ENCODE assay signal across 18 cellular contexts in genomic region chr5:62208218-62208852, GRCh38.
A peak's percentile ranks its signal among the peaks of the same experiment; 100 is the strongest.
DNase-seq lines count a peak whose midpoint lies in the region; ATAC-seq, FAIRE-seq and TF ChIP-seq lines count a peak whose summit lies in the region.
"Had no signal": no experiment of that assay in that cellular context is flagged by ENCODE, and none has a peak within 500 bp of the region (broad histone marks: within the 10 kb centered on the region; RNA-seq: fewer than 3 reads in every experiment).

No MANE protein-coding gene starts in this region.

- H3K27ac ChIP-seq in HepG2 (ENCODE audit: extremely low read length, insufficient read depth, low read length) (no peak overlapping the region), right lobe of liver (no peak overlapping the region), H1 (ENCODE audit: low read depth, low read length) (no peak overlapping the region), osteoblast (ENCODE audit: low read depth, low read length) (no peak overlapping the region)
- H3K27ac ChIP-seq: KMS-11, SK-N-MC had no signal

- peak; percentile 58 for DNase-seq in HepG2 (ENCODE audit: low spot score)
- no peak for DNase-seq in right lobe of liver
- peak; percentile 57 to 74 for DNase-seq in NCI-H526 (lab: John Stamatoyannopoulos, UW)
- no peak for DNase-seq in H1 (ENCODE audit: low read depth in 1 of 2, low spot score in 2 of 2)
- peak; percentile 3 for DNase-seq in osteoblast (ENCODE audit: insufficient read length, low spot score, missing footprints)
- DNase-seq in HAP-1 (ENCODE audit: low spot score in 2 of 2) = no peak
- no peak for DNase-seq in MV-4-11 (lab: John Stamatoyannopoulos, UW)
- no peak for DNase-seq in T-helper 1 cell
- DNase-seq: CD4-positive, alpha-beta T cell; H7; NCI-H1417 treated with DMSO at 0.1 percent for 48 hours; NCI-H1930; NCI-H524 had no signal

- H3K14ac ChIP-seq in H1 (ENCODE audit: insufficient read length) = no peak overlapping the region

- H3K4me2 ChIP-seq in HepG2 (ENCODE audit: low read depth, low read length) (no peak overlapping the region), H1 (ENCODE audit: insufficient read depth in 1 of 2, low read depth in 2 of 2, low read length in 2 of 2) (no peak overlapping the region), osteoblast (ENCODE audit: insufficient read depth, low read length) (no peak overlapping the region)
- H3K4me2 ChIP-seq: KMS-11 had no signal

- H2BK5ac ChIP-seq in H1 (ENCODE audit: low read depth, low read length) = no peak overlapping the region

- no peak overlapping the region for H2BK120ac ChIP-seq in H1 (replicated peaks; ENCODE audit: low read depth, low read length)

- no peak overlapping the region for H2AFZ ChIP-seq in HepG2 (ENCODE audit: low read length)
- H2AFZ ChIP-seq in H1 (ENCODE audit: low read length) = peak overlapping the region; percentile 26; the same call in 1 of the 2 replicates
- no peak overlapping the region for H2AFZ ChIP-seq in osteoblast (ENCODE audit: low read length)

- BruUV-seq in HepG2 (replicated peaks; lab: Mats Ljungman, UMichigan) = no TSS peak

- in situ Hi-C loops in HepG2 (cut with HindIII; ENCODE audit: extremely low pct_ligation_motif_present, low pct_unique_long_range_greater_than_20kb) (no loop called here), HAP-1 (cut with MboI; ENCODE audit: low sequenced_read_pairs) (no loop called here)

- H3K4me3 ChIP-seq in HepG2 (replicated peaks in 1 of 3; ENCODE audit: insufficient read depth in 1 of 3, low read depth in 2 of 3, low read length in 3 of 3) = no peak overlapping the region
- H3K4me3 ChIP-seq in right lobe of liver = no peak overlapping the region
- no peak overlapping the region for H3K4me3 ChIP-seq in H1 (ENCODE audit: extremely low read depth in 1 of 4, insufficient read depth in 2 of 4, low read depth in 3 of 4, low read length in 4 of 4)
- H3K4me3 ChIP-seq in osteoblast (ENCODE audit: insufficient read depth, low read length) = no peak overlapping the region
- no peak overlapping the region for H3K4me3 ChIP-seq in HAP-1
- H3K4me3 ChIP-seq: SK-N-MC had no signal

- no peak overlapping the region for H3K9ac ChIP-seq in HepG2 (ENCODE audit: insufficient read depth, low read depth, low read length)
- peak overlapping the region in 1 of 4 experiments; percentile 9; a peak in 1 of 7 replicates for H3K9ac ChIP-seq in H1 (replicated peaks in 1 of 4; ENCODE audit: extremely low read depth in 1 of 4, low read depth in 3 of 4, low read length in 3 of 4)
- H3K9ac ChIP-seq: KMS-11 had no signal

- no peaks in the 10 kb centered on the region for H3K36me3 ChIP-seq in HepG2 (replicated peaks in 1 of 2; ENCODE audit: control insufficient read depth in 1 of 2, insufficient read depth in 2 of 2, low read length in 2 of 2)
- H3K36me3 ChIP-seq in right lobe of liver = no peaks in the 10 kb centered on the region
- no peaks in the 10 kb centered on the region for H3K36me3 ChIP-seq in H1 (ENCODE audit: control insufficient read depth in 2 of 4, insufficient read depth in 4 of 4, low read length in 3 of 4)
- H3K36me3 ChIP-seq in osteoblast (ENCODE audit: insufficient read depth, low read length) = no peaks in the 10 kb centered on the region
- H3K36me3 ChIP-seq in HAP-1 (replicated peaks) = no peaks in the 10 kb centered on the region

- H3K4me1 ChIP-seq in HepG2 (ENCODE audit: insufficient read depth, low read length) (peaks cover 16% of the 10 kb centered on the region), right lobe of liver (no peaks in the 10 kb centered on the region), H1 (replicated peaks in 1 of 4; ENCODE audit: control insufficient read depth in 3 of 4, insufficient read depth in 4 of 4, low read length in 3 of 4) (peaks cover 0 to 5% (median 2%) of the 10 kb centered on the region in 4 experiments; a peak in 2 of 7 replicates), osteoblast (ENCODE audit: insufficient read depth, low read length) (no peaks in the 10 kb centered on the region), HAP-1 (no peaks in the 10 kb centered on the region)

- H2AK5ac ChIP-seq in H1 (ENCODE audit: low read depth, low read length) = no peak overlapping the region

- H3K9me3 ChIP-seq in HepG2 (ENCODE audit: low read length) (no peaks in the 10 kb centered on the region), right lobe of liver (no peaks in the 10 kb centered on the region), H1 (ENCODE audit: insufficient read depth in 2 of 2, low read depth in 1 of 2, low read length in 1 of 2) (no peaks in the 10 kb centered on the region), osteoblast (ENCODE audit: low read depth, low read length) (no peaks in the 10 kb centered on the region), HAP-1 (no peaks in the 10 kb centered on the region)

- H2BK12ac ChIP-seq in H1 (ENCODE audit: low read depth, low read length) = no peak overlapping the region

- intact Hi-C loops in HepG2 (cut with micrococcal nuclease; ENCODE audit: unreplicated experiment) (no loop called here), right lobe of liver (cut with DNase I) (no loop called here)

- no peaks in the 10 kb centered on the region for H3K79me2 ChIP-seq in HepG2 (ENCODE audit: insufficient read depth, low read length)
- H3K79me2 ChIP-seq in H1 (ENCODE audit: control insufficient read depth in 1 of 2, insufficient read depth in 2 of 2, low read length in 2 of 2) = no peaks in the 10 kb centered on the region
- H3K79me2 ChIP-seq in osteoblast (ENCODE audit: insufficient read depth, low read length) = no peaks in the 10 kb centered on the region

- TF ChIP-seq CTCF in HepG2 (CRISPR knock-in tag; IDR thresholded peaks at IDR 0.05) (no peak), right lobe of liver (IDR thresholded peaks at IDR 0.05) (no peak), H1 (IDR thresholded peaks at IDR 0.05; ENCODE audit: control extremely low read depth in 1 of 3, insufficient read depth in 1 of 3, low read depth in 1 of 3, low read length in 3 of 3) (no peak), osteoblast (IDR thresholded peaks at IDR 0.05; ENCODE audit: extremely low read depth, low read depth, low read length) (no peak)

- H4K20me1 ChIP-seq in HepG2 (ENCODE audit: insufficient read depth, low read length) = no peaks in the 10 kb centered on the region
- H4K20me1 ChIP-seq in H1 (replicated peaks in 1 of 2; ENCODE audit: control insufficient read depth in 1 of 2, insufficient read depth in 2 of 2, low read length in 2 of 2) = no peaks in the 10 kb centered on the region
- no peaks in the 10 kb centered on the region for H4K20me1 ChIP-seq in osteoblast (ENCODE audit: insufficient read depth, low read length)

- CTCF ChIA-PET in HepG2 (lab: Yijun Ruan, JAX; ENCODE audit: low intra/inter-chr PET ratio, low total read pairs) = no interaction called here
- CTCF ChIA-PET in H1 (lab: Charles Lee; ENCODE audit: partially characterized antibody) = interaction anchor here (0.7 to 3.5 kb wide), 8 partner anchors 10 to 358 kb away, joined by 3 to 16 read pairs (median 3); no protein-coding TSS in a partner anchor

- FAIRE-seq in HepG2 (lab: Jason Lieb, UNC) (no peak), H1 (lab: Jason Lieb, UNC) (no peak)
- FAIRE-seq: A204.1, RCC 7860 had no signal

- H2BK15ac ChIP-seq in H1 (ENCODE audit: low read length) = no peak overlapping the region

- H4K91ac ChIP-seq in H1 (replicated peaks; ENCODE audit: insufficient read length, low read length) = no peak overlapping the region

- no peaks in the 10 kb centered on the region for H3K27me3 ChIP-seq in HepG2 (ENCODE audit: control insufficient read depth in 1 of 2, insufficient read depth in 2 of 2, low read length in 2 of 2)
- no peaks in the 10 kb centered on the region for H3K27me3 ChIP-seq in right lobe of liver
- H3K27me3 ChIP-seq in H1 (replicated peaks in 1 of 4; ENCODE audit: control insufficient read depth in 3 of 4, extremely low read depth in 1 of 4, insufficient read depth in 3 of 4, low read length in 3 of 4) = no peaks in the 10 kb centered on the region
- H3K27me3 ChIP-seq in osteoblast (ENCODE audit: insufficient read depth, low read length) = no peaks in the 10 kb centered on the region
- H3K27me3 ChIP-seq in HAP-1 (ENCODE audit: low read depth) = no peaks in the 10 kb centered on the region

- H3K23me2 ChIP-seq in H1 (ENCODE audit: low read depth, low read length) = no peaks in the 10 kb centered on the region

- no peak overlapping the region for H3K18ac ChIP-seq in H1 (ENCODE audit: extremely low read depth, low read length)

- WGBS in HepG2 (ENCODE audit: low lambda C conversion rate) = under 1% methylated on average over 10 of the region's 10 CpGs
- 33% methylated on average over 10 of the region's 10 CpGs for WGBS in right lobe of liver (ENCODE audit: insufficient coverage, low coverage, low lambda C conversion rate, missing lambda C conversion rate)
- WGBS in H1 (ENCODE audit: extremely low coverage in 1 of 2, insufficient coverage in 1 of 2, insufficient read length in 1 of 2, insufficient replicate concordance in 2 of 2, low coverage in 1 of 2, low lambda C conversion rate in 2 of 2, missing lambda C conversion rate in 1 of 2), 2 experiments = 43% methylated on average over 10 of the region's 10 CpGs; no CpG with 5 or more reads in 1 of the 2 experiments

- no peak overlapping the region for H3K23ac ChIP-seq in H1 (ENCODE audit: insufficient read length)

- H3K56ac ChIP-seq in H1 (replicated peaks; ENCODE audit: insufficient read length, low read depth, low read length) = no peak overlapping the region

- TF ChIP-seq POLR2A in HepG2 (IDR thresholded peaks at IDR 0.05; ENCODE audit: insufficient read depth in 1 of 2, low read depth in 2 of 2, low read length in 2 of 2) = no peak
- TF ChIP-seq POLR2A in right lobe of liver (IDR thresholded peaks at IDR 0.05) = no peak
- TF ChIP-seq POLR2A in H1 (IDR thresholded peaks at IDR 0.05; ENCODE audit: control extremely low read depth in 1 of 2, low read depth in 2 of 2, low read length in 2 of 2) = no peak

- H3K79me1 ChIP-seq in H1 (ENCODE audit: low read depth, low read length) = no peaks in the 10 kb centered on the region

- ATAC-seq in HepG2 = peak; percentile 84
- ATAC-seq in right lobe of liver = no peak
- ATAC-seq: Right ventricle myocardium inferior had no signal

- POLR2A ChIA-PET in HepG2 (lab: Yijun Ruan, JAX) (no interaction called here), H1 (lab: Charles Lee; ENCODE audit: partially characterized antibody) (no interaction called here)

- H4K8ac ChIP-seq in H1 (ENCODE audit: extremely low read depth, insufficient read depth, low read length) = no peak overlapping the region

- H3K4ac ChIP-seq in H1 (replicated peaks; ENCODE audit: insufficient read length, low read depth, low read length) = no peak overlapping the region

- no peak for TF ChIP-seq RAD21 in HepG2 (CRISPR knock-in tag; IDR thresholded peaks at IDR 0.05)
- TF ChIP-seq RAD21 in H1 (IDR thresholded peaks at IDR 0.05 in 1 of 2, conservative IDR thresholded peaks at IDR 0.05 in 1 of 2; ENCODE audit: low read depth in 2 of 2, low read length in 2 of 2) = no peak

- no peak overlapping the region for H4K5ac ChIP-seq in H1 (ENCODE audit: insufficient read length, low read depth, low read length)

- TF ChIP-seq EP300 in HepG2 (IDR thresholded peaks at IDR 0.05; ENCODE audit: low read depth in 2 of 2, low read length in 2 of 2) (peak in 1 of 2 experiments; percentile 57; a peak in 2 of 4 replicates), HepG2 (CRISPR knock-in tag; IDR thresholded peaks at IDR 0.05; ENCODE audit: borderline replicate concordance) (no peak), H1 (IDR thresholded peaks at IDR 0.05; ENCODE audit: borderline replicate concordance in 1 of 2, low read depth in 2 of 2, low read length in 2 of 2) (no peak)

- no peak overlapping the region for H2BK20ac ChIP-seq in H1 (ENCODE audit: low read length)

Comparison
In these comparisons a context has a peak if more than half of its experiments do, and no peak if none do; other contexts are left out.
1. DNase-seq: peak in HepG2 (single experiment), NCI-H526 (2 of 2) and osteoblast (single experiment); none in right lobe of liver (0 of 3), H1 (0 of 2), HAP-1 (0 of 2), MV-4-11 (single experiment) and T-helper 1 cell (0 of 5).
2. Of the 41 proteins assayed by ChIP-seq in both HepG2 and H1: peak only in HepG2: HDAC2 and MAX; only in H1: none; in both: none; in neither: 37; mixed calls (peak in some experiments, not most) for 2.